In genomic region chr1:178038372-178038771, GRCh38 we compare ENCODE assay signal across 9 cellular contexts. TPM values are rescaled to one million over a fixed set of nuclear protein-coding genes. Genes with fewer than 3 reads are reported as not detected.
DNase-seq lines count a peak whose midpoint lies in the region; ATAC-seq and TF ChIP-seq lines count a peak whose summit lies in the region.
"Had no signal": no experiment of that assay in that cellular context is flagged by ENCODE, and none has a peak within 500 bp of the region (broad histone marks: within the 10 kb centered on the region; RNA-seq: fewer than 3 reads in every experiment).

No MANE protein-coding gene starts in this region.

- H3K27me3 ChIP-seq in right atrium auricular region: no peaks in the 10 kb centered on the region
- no peaks in the 10 kb centered on the region for H3K27me3 ChIP-seq in osteoblast (ENCODE audit: insufficient read depth, low read length)
- H3K27me3 ChIP-seq in HAP-1 (ENCODE audit: low read depth): no peaks in the 10 kb centered on the region

- DNase-seq in right atrium auricular region (ENCODE audit: low spot score) (no peak), left ventricle myocardium superior (no peak), fibroblast of mammary gland (ENCODE audit: low read depth) (no peak), osteoblast (ENCODE audit: insufficient read length, low spot score, missing footprints) (no peak), posterior cingulate gyrus (no peak), HAP-1 (ENCODE audit: low spot score in 2 of 2) (no peak), activated gamma-delta T cell (lab: John Stamatoyannopoulos, UW) (no peak)
- DNase-seq: activated gamma-delta T cell treated with Interleukin-2 at 50 U/mL for 16 hours had no signal

- peak overlapping the region; percentile 94 for H3K4me2 ChIP-seq in osteoblast (ENCODE audit: insufficient read depth, low read length)

- no peaks in the 10 kb centered on the region for H3K36me3 ChIP-seq in right atrium auricular region
- no peaks in the 10 kb centered on the region for H3K36me3 ChIP-seq in osteoblast (ENCODE audit: insufficient read depth, low read length)
- no peaks in the 10 kb centered on the region for H3K36me3 ChIP-seq in HAP-1 (replicated peaks)

- no peaks in the 10 kb centered on the region for H3K79me2 ChIP-seq in osteoblast (ENCODE audit: insufficient read depth, low read length)

- H4K20me1 ChIP-seq in osteoblast (ENCODE audit: insufficient read depth, low read length): no peaks in the 10 kb centered on the region

- H3K9me3 ChIP-seq in right atrium auricular region (no peaks in the 10 kb centered on the region), osteoblast (ENCODE audit: low read depth, low read length) (no peaks in the 10 kb centered on the region), HAP-1 (peaks cover 6% of the 10 kb centered on the region)

- no peak for ATAC-seq in left ventricle myocardium superior
- ATAC-seq in HG02763 (IDR thresholded peaks at IDR 0.05; ENCODE audit: unreplicated experiment): no peak

- intact Hi-C loops in left ventricle myocardium superior (cut with micrococcal nuclease): loop anchor here (10.0 kb wide), 1 partner anchor 146 kb away; no protein-coding TSS in a partner anchor
- intact Hi-C loops in posterior cingulate gyrus (cut with DNase I): no loop called here

- H3K4me1 ChIP-seq in right atrium auricular region: peaks cover 0 to 24% of the 10 kb centered on the region in 2 donors
- peaks cover 5% of the 10 kb centered on the region for H3K4me1 ChIP-seq in osteoblast (ENCODE audit: insufficient read depth, low read length)
- H3K4me1 ChIP-seq in HAP-1: peaks cover 17% of the 10 kb centered on the region

- H3K27ac ChIP-seq in right atrium auricular region (peak overlapping the region; percentile 78 to 79), osteoblast (ENCODE audit: low read depth, low read length) (peak overlapping the region; percentile 71)

- peak overlapping the region; percentile 87 for H2AFZ ChIP-seq in osteoblast (ENCODE audit: low read length)

- in situ Hi-C loops in HAP-1 (cut with MboI; ENCODE audit: low sequenced_read_pairs): loop anchor here (10.0 kb wide), 1 partner anchor 236 kb away; no protein-coding TSS in a partner anchor

- peak overlapping the region in 1 of 2 donors; percentile 69 for H3K4me3 ChIP-seq in right atrium auricular region
- peak overlapping the region; percentile 68 for H3K4me3 ChIP-seq in fibroblast of mammary gland (ENCODE audit: control insufficient read depth, low read depth, low read length)
- peak overlapping the region; percentile 81 for H3K4me3 ChIP-seq in osteoblast (ENCODE audit: insufficient read depth, low read length)
- H3K4me3 ChIP-seq in HAP-1: no peak overlapping the region

- no peak for TF ChIP-seq CTCF in right atrium auricular region (IDR thresholded peaks at IDR 0.05)
- TF ChIP-seq CTCF in fibroblast of mammary gland (conservative IDR thresholded peaks at IDR 0.05; ENCODE audit: control insufficient read depth, insufficient read depth, low read depth, low read length): no peak
- TF ChIP-seq CTCF in osteoblast (IDR thresholded peaks at IDR 0.05; ENCODE audit: extremely low read depth, low read depth, low read length): no peak

RNA-seq across cellular contexts. Expression of gene RASAL2, which starts 55.5 kb away (rescaled TPM):
- total RNA-seq in right atrium auricular region (10 to 100 TPM; 34.1 to 44.7 TPM), left ventricle myocardium superior (26.4 TPM), osteoblast (59.4 and 61.3 TPM in 2 replicates)
